In genomic region chr3:187063286-187064081, GRCh38 we compare ENCODE assay signal across 11 cellular contexts.
DNase-seq lines count a peak whose midpoint lies in the region; ATAC-seq lines count a peak whose summit lies in the region.
"Had no signal": no experiment of that assay in that cellular context is flagged by ENCODE, and none has a peak within 500 bp of the region (broad histone marks: within the 10 kb centered on the region; RNA-seq: fewer than 3 reads in every experiment).

No MANE protein-coding gene starts in this region.

- ATAC-seq in GM19455 (IDR thresholded peaks at IDR 0.05; ENCODE audit: unreplicated experiment) (no peak), HG03571 (IDR thresholded peaks at IDR 0.05; ENCODE audit: unreplicated experiment) (no peak), GM21390 (IDR thresholded peaks at IDR 0.05; ENCODE audit: unreplicated experiment) (no peak)

- H3K79me2 ChIP-seq in mesendoderm (ENCODE audit: control insufficient read depth, insufficient read depth, low read length) = no peaks in the 10 kb centered on the region

- H3K23ac ChIP-seq in mesendoderm (ENCODE audit: low read length) = no peak overlapping the region

- DNase-seq in HT1080 (ENCODE audit: low read depth) = peak; percentile 65
- DNase-seq in amniotic epithelial cell (ENCODE audit: low read depth) = peak; percentile 69
- DNase-seq in mesendoderm = peak; percentile 84
- no peak for DNase-seq in activated CD4-positive, CD25-positive, alpha-beta regulatory T cell treated with anti-CD3 and anti-CD28 coated beads, Interleukin-2, amount 50 U/mL, for 72 hours
- DNase-seq: GF-D8, NCI-H1105, occipital lobe had no signal

- peak overlapping the region; percentile 68 for H3K56ac ChIP-seq in mesendoderm (ENCODE audit: low read length)

- no peak overlapping the region for H2AK5ac ChIP-seq in mesendoderm (ENCODE audit: low read length)

- H2BK120ac ChIP-seq in mesendoderm (ENCODE audit: low read depth, low read length) = no peak overlapping the region

- H3K4me2 ChIP-seq in BLaER1 treated with 17β-estradiol and CSF1 and Interleukin-3, amounts not matched to agents 10 nM and 100 nM = peak overlapping the region in 9 of 11 experiments; percentile 8 to 56 (median 29); a peak in 14 of 22 replicates
- no peak overlapping the region for H3K4me2 ChIP-seq in mesendoderm (ENCODE audit: low read length)

- no peak overlapping the region for H2BK15ac ChIP-seq in mesendoderm (replicated peaks; ENCODE audit: low read depth)

- H4K20me1 ChIP-seq in BLaER1 treated with 17β-estradiol and CSF1 and Interleukin-3, amounts not matched to agents 10 nM and 100 nM = peaks cover 0 to 61% (median 4%) of the 10 kb centered on the region in 11 experiments; a peak in 6 of 22 replicates

- no peaks in the 10 kb centered on the region for H3K79me1 ChIP-seq in mesendoderm (ENCODE audit: low read length)

- H3K27me3 ChIP-seq in BLaER1 treated with 17β-estradiol and CSF1 and Interleukin-3, amounts not matched to agents 10 nM and 100 nM = no peaks in the 10 kb centered on the region
- no peaks in the 10 kb centered on the region for H3K27me3 ChIP-seq in mesendoderm (ENCODE audit: insufficient read depth, low read length, poor library complexity)

- peak overlapping the region; percentile 74 for H2BK5ac ChIP-seq in mesendoderm (ENCODE audit: low read length)

- peaks cover 5 to 36% (median 26%) of the 10 kb centered on the region in 10 experiments; a peak in 19 of 20 replicates for H3K4me1 ChIP-seq in BLaER1 treated with 17β-estradiol and CSF1 and Interleukin-3, amounts not matched to agents 10 nM and 100 nM
- H3K4me1 ChIP-seq in mesendoderm (ENCODE audit: control insufficient read depth, low read depth, low read length) = peaks cover 15% of the 10 kb centered on the region

- H3K9ac ChIP-seq in BLaER1 treated with 17β-estradiol and CSF1 and Interleukin-3, amounts not matched to agents 10 nM and 100 nM = no peak overlapping the region
- H3K9ac ChIP-seq in mesendoderm (ENCODE audit: low read length) = peak overlapping the region; percentile 13

- peaks cover 69 to 100% (median 95%) of the 10 kb centered on the region in 11 experiments for H3K36me3 ChIP-seq in BLaER1 treated with 17β-estradiol and CSF1 and Interleukin-3, amounts not matched to agents 10 nM and 100 nM
- peaks cover 2% of the 10 kb centered on the region for H3K36me3 ChIP-seq in mesendoderm (ENCODE audit: control insufficient read depth, insufficient read depth, low read length)

- H4K8ac ChIP-seq in mesendoderm (ENCODE audit: low read depth, low read length) = no peak overlapping the region

- no peak overlapping the region for H4K5ac ChIP-seq in mesendoderm (ENCODE audit: low read length)

- no peak overlapping the region for H3K4me3 ChIP-seq in BLaER1 treated with 17β-estradiol and CSF1 and Interleukin-3, amounts not matched to agents 10 nM and 100 nM
- H3K4me3 ChIP-seq in mesendoderm (ENCODE audit: low read length) = no peak overlapping the region

- no CpG with 5 or more reads among the region's 6 CpGs for WGBS in mesendoderm (ENCODE audit: extremely low coverage, insufficient coverage, low lambda C conversion rate)

- peak overlapping the region; percentile 94 for H3K18ac ChIP-seq in mesendoderm (ENCODE audit: low read length)

- peaks cover 0 to 2% (median 0%) of the 10 kb centered on the region in 11 experiments; a peak in 2 of 22 replicates for H3K9me3 ChIP-seq in BLaER1 treated with 17β-estradiol and CSF1 and Interleukin-3, amounts not matched to agents 10 nM and 100 nM (replicated peaks in 1 of 11)

- no peak overlapping the region for H3K4ac ChIP-seq in mesendoderm (ENCODE audit: low read depth, low read length)

- peak overlapping the region in 3 of 11 experiments; percentile 1 to 34 (median 14); a peak in 2 of 22 replicates for H3K27ac ChIP-seq in BLaER1 treated with 17β-estradiol and CSF1 and Interleukin-3, amounts not matched to agents 10 nM and 100 nM
- peak overlapping the region; percentile 52 for H3K27ac ChIP-seq in mesendoderm (ENCODE audit: low read depth, low read length)
